Comparison of ENCODE assay signal across 8 cellular contexts in the genomic region with DNA sequence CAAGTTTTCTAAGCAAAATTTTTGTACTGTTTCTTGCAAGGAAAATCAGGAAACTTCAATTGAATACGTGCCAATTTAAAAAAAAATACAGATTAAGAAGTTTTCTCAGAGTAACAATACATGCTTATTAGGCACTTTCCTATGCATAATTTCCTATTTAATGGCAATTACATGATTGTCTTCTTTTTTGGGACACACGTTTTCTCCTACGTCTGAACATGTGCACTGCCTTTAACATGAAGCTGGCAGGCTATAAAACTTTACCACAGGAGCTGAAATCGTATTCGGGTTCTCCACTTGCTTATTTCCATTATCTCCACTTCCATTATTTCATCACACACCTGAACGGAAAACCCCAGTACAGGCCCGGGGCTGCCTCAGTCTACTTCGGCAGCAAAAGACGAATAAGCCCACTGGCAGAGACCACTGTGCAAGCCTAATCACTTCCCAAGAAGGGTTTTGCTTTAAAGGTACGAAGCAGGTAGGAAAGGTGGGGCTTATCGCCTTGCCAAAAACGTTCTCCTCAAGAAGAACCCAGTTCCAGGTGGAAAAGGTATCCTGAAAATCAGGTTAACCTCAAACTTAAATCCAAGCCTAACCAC. TPM values are rescaled to one million over a fixed set of nuclear protein-coding genes. Genes with fewer than 3 reads are reported as not detected.
A peak's percentile ranks its signal among the peaks of the same experiment; 100 is the strongest.
DNase-seq lines count a peak whose midpoint lies in the region; ATAC-seq, FAIRE-seq and TF ChIP-seq lines count a peak whose summit lies in the region.

No MANE protein-coding gene starts in this region.

- FAIRE-seq in A549 (lab: Jason Lieb, UNC) (no peak), RCC 7860 (lab: Jason Lieb, UNC) (no peak)

- H3K4me3 ChIP-seq in A549, result peak overlapping the region; percentile 70
- peak overlapping the region; percentile 87 for H3K4me3 ChIP-seq in GM23338

- H3K4me2 ChIP-seq in A549, result peak overlapping the region; percentile 84
- peak overlapping the region; percentile 97 for H3K4me2 ChIP-seq in GM23338

- H3K9me3 Mint-ChIP-seq in GM23338, result no peaks in the 10 kb centered on the region; the same call in 2 of the 3 replicates
- H3K9me3 Mint-ChIP-seq in activated naive CD8-positive, alpha-beta T cell treated with anti-CD3 and anti-CD28 coated beads, Interleukin-2, amount 50 U/mL, for 24 hours, result peaks cover 7% of the 10 kb centered on the region

- H3K79me2 ChIP-seq in GM23338 (replicated peaks; ENCODE audit: insufficient read depth), result peaks cover 47% of the 10 kb centered on the region

- H3K9me2 ChIP-seq in GM23338 (ENCODE audit: insufficient read depth), result no peaks in the 10 kb centered on the region

- no peaks in the 10 kb centered on the region for H3K9me3 ChIP-seq in A549

- H3F3A ChIP-seq in GM23338 (replicated peaks; ENCODE audit: low read depth), result no peaks in the 10 kb centered on the region

- TF ChIP-seq POLR2A in A549 (IDR thresholded peaks at IDR 0.05; ENCODE audit: low read length), result no peak

- H3K4me1 Mint-ChIP-seq in GM23338, result peaks cover 27% of the 10 kb centered on the region
- H3K4me1 Mint-ChIP-seq in activated naive CD8-positive, alpha-beta T cell treated with anti-CD3 and anti-CD28 coated beads, Interleukin-2, amount 50 U/mL, for 24 hours, result peaks cover 46% of the 10 kb centered on the region

- DNase-seq in A549 (ENCODE audit: low read depth in 1 of 2, low spot score in 1 of 2) (no peak), GM23338 (ENCODE audit: low spot score) (no peak), iPS-NIHi7 (ENCODE audit: extremely low spot score) (no peak), RCC 7860 (ENCODE audit: low spot score) (no peak), posterior cingulate gyrus (no peak)
- no peak for DNase-seq in activated naive CD8-positive, alpha-beta T cell treated with anti-CD3 and anti-CD28 coated beads, Interleukin-2, amount 50 U/mL, for 24 hours

- H3K36me3 Mint-ChIP-seq in GM23338 (ENCODE audit: low read depth), result peaks cover 34% of the 10 kb centered on the region
- peaks cover 33% of the 10 kb centered on the region for H3K36me3 Mint-ChIP-seq in activated naive CD8-positive, alpha-beta T cell treated with anti-CD3 and anti-CD28 coated beads, Interleukin-2, amount 50 U/mL, for 24 hours (ENCODE audit: low read depth)

- no peak for ATAC-seq in A549
- no peak for ATAC-seq in GM23338
- no peak for ATAC-seq in activated naive CD8-positive, alpha-beta T cell treated with anti-CD3 and anti-CD28 coated beads, Interleukin-2, amount 50 U/mL, for 24 hours

- H3K4me3 Mint-ChIP-seq in GM23338, result no peak overlapping the region; the same call in 1 of the 3 replicates
- H3K4me3 Mint-ChIP-seq in activated naive CD8-positive, alpha-beta T cell treated with anti-CD3 and anti-CD28 coated beads, Interleukin-2, amount 50 U/mL, for 24 hours, result no peak overlapping the region

- H2AFZ ChIP-seq in GM23338, result peak overlapping the region; percentile 81

- 3% methylated on average over 12 of the region's 12 CpGs for WGBS in A549 (ENCODE audit: missing lambda C conversion rate)

- H3K27ac ChIP-seq in A549 (peak overlapping the region; percentile 89 to 96), GM23338 (ENCODE audit: low read depth) (peak overlapping the region; percentile 85), layer of hippocampus (ENCODE audit: low read depth, low read length) (peak overlapping the region; percentile 95), temporal lobe (ENCODE audit: low read depth, low read length) (peak overlapping the region; percentile 23)

- H3K27ac Mint-ChIP-seq in GM23338, result peak overlapping the region; percentile 79
- H3K27ac Mint-ChIP-seq in activated naive CD8-positive, alpha-beta T cell treated with anti-CD3 and anti-CD28 coated beads, Interleukin-2, amount 50 U/mL, for 24 hours, result peak overlapping the region; percentile 95

- no peaks in the 10 kb centered on the region for H3K27me3 ChIP-seq in GM23338 (ENCODE audit: insufficient read depth)
- no peaks in the 10 kb centered on the region for H3K27me3 ChIP-seq in layer of hippocampus (ENCODE audit: control insufficient read depth, insufficient read depth, low read length)

- no peak for TF ChIP-seq EP300 in A549 (IDR thresholded peaks at IDR 0.05)

- H3K27me3 Mint-ChIP-seq in GM23338 (ENCODE audit: insufficient read depth, low read depth, poor library complexity), result peaks cover 7% of the 10 kb centered on the region
- no peaks in the 10 kb centered on the region for H3K27me3 Mint-ChIP-seq in activated naive CD8-positive, alpha-beta T cell treated with anti-CD3 and anti-CD28 coated beads, Interleukin-2, amount 50 U/mL, for 24 hours

- intact Hi-C loops in posterior cingulate gyrus (cut with DNase I), result loop anchor here (5.0 kb wide), 1 partner anchor 209 kb away; a partner anchor contains a TSS

- H4K20me1 ChIP-seq in GM23338 (replicated peaks; ENCODE audit: insufficient read depth), result peaks cover 15% of the 10 kb centered on the region; the same call in 1 of the 2 replicates

- no peak for TF ChIP-seq RAD21 in A549 (conservative IDR thresholded peaks at IDR 0.05 in 1 of 2, IDR thresholded peaks at IDR 0.05 in 1 of 2)

- peaks cover 14% of the 10 kb centered on the region; the same call in 1 of the 2 replicates for H3K36me3 ChIP-seq in GM23338 (ENCODE audit: insufficient read depth)

- TF ChIP-seq CTCF in A549 (IDR thresholded peaks at IDR 0.05) (no peak), GM23338 (conservative IDR thresholded peaks at IDR 0.05; ENCODE audit: low read depth in 2 of 2) (no peak)

- POLR2A ChIA-PET in A549 (lab: Yijun Ruan, JAX), result interaction anchor here (1.0 to 1.7 kb wide), 4 partner anchors 8 to 720 kb away, joined by 3 to 5 read pairs (median 4); a partner anchor contains a TSS

- peaks cover 21% of the 10 kb centered on the region; the same call in 2 of the 3 replicates for H3K4me1 ChIP-seq in A549
- H3K4me1 ChIP-seq in GM23338 (ENCODE audit: insufficient read depth), result peaks cover 38% of the 10 kb centered on the region

- CTCF ChIA-PET in A549 (lab: Yijun Ruan, JAX), result interaction anchor here (1.2 to 1.6 kb wide), 2 partner anchors 11 to 18 kb away, joined by 4 to 6 read pairs; no protein-coding TSS in a partner anchor

TF ChIP-seq in A549, 52 proteins besides CTCF, POLR2A, EP300 and RAD21:
- TF ChIP-seq MAFK (IDR thresholded peaks at IDR 0.05; ENCODE audit: partially characterized antibody), result peak; percentile 35
- peak; percentile 35; the same call in 1 of the 2 replicates for TF ChIP-seq PHF8 (IDR thresholded peaks at IDR 0.05; ENCODE audit: borderline replicate concordance, low read depth)
- no peak for TF ChIP-seq HOXB5 (CRISPR knock-in tag; IDR thresholded peaks at IDR 0.05)
- TF ChIP-seq KDM5A (IDR thresholded peaks at IDR 0.05), result no peak

TF ChIP-seq in GM23338, 12 proteins besides CTCF, POLR2A, EP300 and RAD21 (continues in another document):
- TF ChIP-seq ZNF114 (CRISPR knock-in tag; IDR thresholded peaks at IDR 0.05) (no peak), STAT1 (IDR thresholded peaks at IDR 0.05; ENCODE audit: unreplicated experiment) (no peak), EZH2phosphoT487 (IDR thresholded peaks at IDR 0.05; ENCODE audit: unreplicated experiment) (no peak)
- TF ChIP-seq, protein P1, sequence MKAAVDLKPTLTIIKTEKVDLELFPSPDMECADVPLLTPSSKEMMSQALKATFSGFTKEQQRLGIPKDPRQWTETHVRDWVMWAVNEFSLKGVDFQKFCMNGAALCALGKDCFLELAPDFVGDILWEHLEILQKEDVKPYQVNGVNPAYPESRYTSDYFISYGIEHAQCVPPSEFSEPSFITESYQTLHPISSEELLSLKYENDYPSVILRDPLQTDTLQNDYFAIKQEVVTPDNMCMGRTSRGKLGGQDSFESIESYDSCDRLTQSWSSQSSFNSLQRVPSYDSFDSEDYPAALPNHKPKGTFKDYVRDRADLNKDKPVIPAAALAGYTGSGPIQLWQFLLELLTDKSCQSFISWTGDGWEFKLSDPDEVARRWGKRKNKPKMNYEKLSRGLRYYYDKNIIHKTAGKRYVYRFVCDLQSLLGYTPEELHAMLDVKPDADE (IDR thresholded peaks at IDR 0.05), result no peak

RNA-seq across cellular contexts. Expression of a gene that starts 0.6 kb away (rescaled TPM):
- polyA plus RNA-seq in A549 (2011; rRNA removed) (21.8 and 27.4 TPM in 2 replicates), A549 (2017; fragmentation: RNase III; extraction: RNeasy Plus Mini Kit Qiagen cat#74134 plus additional on column Dnase treatment) (19.1 to 20.1 TPM (median 20.0 TPM) in 3 replicates), GM23338 (2016; fragmentation: Nextera tagmentation; extraction: Ambion mirVana) (43.8 and 46.5 TPM in 2 replicates)
- 10.8 and 11.9 TPM in 2 replicates for polyA plus RNA-seq in A549 (2012; cell fraction: cytosol; rRNA removed)
- 3.3 and 5.2 TPM in 2 replicates for polyA plus RNA-seq in A549 (2012; cell fraction: nucleus; rRNA removed)
- polyA minus RNA-seq in A549 (2011; rRNA and poly(A)+ RNA removed), result 5.8 and 7.6 TPM in 2 replicates
- 42.9 and 50.9 TPM in 2 replicates for total RNA-seq in GM23338 (2014; rRNA removed; shearing (Covaris generic))
- 40.1 TPM for total RNA-seq in temporal lobe

RNA-seq across cellular contexts. Expression of a gene that starts 0.6 kb away (rescaled TPM):
- polyA plus RNA-seq in A549 (2011; rRNA removed), result 16.0 and 19.1 TPM in 2 replicates
- polyA plus RNA-seq in A549 (2012; cell fraction: cytosol; rRNA removed), result 3.3 and 3.6 TPM in 2 replicates
- polyA plus RNA-seq in A549 (2012; cell fraction: nucleus; rRNA removed), result 2.8 and 3.4 TPM in 2 replicates
- 8.1 to 9.4 TPM (median 8.5 TPM) in 3 replicates for polyA plus RNA-seq in A549 (2017; fragmentation: RNase III; extraction: RNeasy Plus Mini Kit Qiagen cat#74134 plus additional on column Dnase treatment)
- 8.2 and 9.9 TPM in 2 replicates for polyA minus RNA-seq in A549 (2011; rRNA and poly(A)+ RNA removed)
- 15.2 and 16.2 TPM in 2 replicates for total RNA-seq in GM23338 (2014; rRNA removed; shearing (Covaris generic))
- 7.4 and 9.0 TPM in 2 replicates for polyA plus RNA-seq in GM23338 (2016; fragmentation: Nextera tagmentation; extraction: Ambion mirVana)
- 14.8 TPM for total RNA-seq in temporal lobe

RNA-seq across cellular contexts. Expression of a gene that starts 42.2 kb away (rescaled TPM):
- polyA plus RNA-seq in A549 (2011; rRNA removed) (0.08 and 0.33 TPM in 2 replicates), A549 (2017; fragmentation: RNase III; extraction: RNeasy Plus Mini Kit Qiagen cat#74134 plus additional on column Dnase treatment) (0.06 to 0.57 TPM (median 0.34 TPM) in 3 replicates), GM23338 (2016; fragmentation: Nextera tagmentation; extraction: Ambion mirVana) (not detected in 2 replicates)
- polyA plus RNA-seq in A549 (2012; cell fraction: cytosol; rRNA removed), result not detected in 2 replicates
- polyA plus RNA-seq in A549 (2012; cell fraction: nucleus; rRNA removed), result 0.08 and 0.20 TPM in 2 replicates
- polyA minus RNA-seq in A549 (2011; rRNA and poly(A)+ RNA removed), result not detected in 2 replicates
- total RNA-seq in GM23338 (2014; rRNA removed; shearing (Covaris generic)), result not detected in 2 replicates
- total RNA-seq in temporal lobe, result not detected

Comparison
In these comparisons a context has a peak if more than half of its experiments do, and no peak if none do; other contexts are left out.
1. H3K27ac ChIP-seq: peak in every context shown above with its lines; median percentile 95 in layer of hippocampus; 92 in A549; 85 in GM23338; 23 in temporal lobe.